In the genomic region with DNA sequence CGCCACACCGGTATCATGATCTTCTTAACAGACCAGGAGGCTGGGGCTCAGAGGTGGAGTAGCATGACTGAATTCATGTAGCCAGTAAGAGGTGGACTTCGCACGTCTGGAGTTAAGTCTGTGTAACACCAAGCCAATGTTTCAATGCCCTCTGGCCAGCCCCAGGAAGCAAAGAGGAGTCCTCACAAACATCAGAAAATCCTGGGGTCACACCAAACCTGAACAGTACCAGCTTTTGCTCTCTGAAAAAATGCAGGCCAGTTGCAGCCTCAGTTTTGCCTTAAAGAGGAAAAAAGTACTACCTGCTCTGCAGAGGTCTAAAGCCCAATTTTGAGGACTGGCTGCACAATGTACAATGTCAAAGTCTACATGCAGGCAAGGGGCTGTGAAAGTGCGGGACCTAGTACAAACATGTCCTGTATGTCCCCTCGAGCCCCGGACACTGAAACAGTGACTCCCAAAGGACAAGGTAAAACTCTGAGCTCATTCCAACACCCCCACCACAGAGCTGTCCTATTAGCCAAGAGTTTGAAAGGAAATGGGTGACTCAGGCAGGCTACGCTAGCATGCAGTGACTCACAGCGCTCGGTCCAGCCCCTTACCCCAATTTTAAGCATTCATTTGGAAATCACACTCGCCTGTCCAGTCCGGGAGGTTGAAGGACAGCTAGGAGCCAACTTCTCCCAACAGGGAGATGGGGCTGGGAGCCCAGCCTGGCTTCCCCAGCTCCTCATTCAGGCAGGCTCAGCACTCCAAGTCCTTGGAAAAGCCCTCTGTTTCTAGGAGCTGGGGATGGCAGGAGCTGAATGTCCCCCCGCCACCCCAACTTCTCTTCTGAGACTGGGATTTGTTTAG, we compare ENCODE assay signal across 1 cellular context.
TF ChIP-seq lines count a peak whose summit lies in the region.

No MANE protein-coding gene starts in this region.

TF ChIP-seq in HepG2, 621 proteins besides CTCF, POLR2A, EP300 and RAD21 (continued from another document and continues in another):
- TF ChIP-seq ZNF18 (CRISPR knock-in tag; IDR thresholded peaks at IDR 0.05; ENCODE audit: insufficient replicate concordance) (peak; percentile 89), ZBTB8A (CRISPR knock-in tag; IDR thresholded peaks at IDR 0.05; ENCODE audit: borderline replicate concordance, low read depth) (no peak), MED1 (CRISPR knock-in tag; IDR thresholded peaks at IDR 0.05) (peak; percentile 89), ZNF296 (CRISPR knock-in tag; conservative IDR thresholded peaks at IDR 0.05) (peak; percentile 42; the same call in 1 of the 2 replicates), SAFB2 (CRISPR knock-in tag; IDR thresholded peaks at IDR 0.05; ENCODE audit: borderline replicate concordance, low read depth) (no peak), SRY (CRISPR knock-in tag; IDR thresholded peaks at IDR 0.05) (peak; percentile 60; the same call in 1 of the 2 replicates), ZMYM3 (CRISPR knock-in tag; IDR thresholded peaks at IDR 0.05) (peak; percentile 48), ZNF546 (CRISPR knock-in tag; conservative IDR thresholded peaks at IDR 0.05) (no peak), ZNF362 (CRISPR knock-in tag; IDR thresholded peaks at IDR 0.05; ENCODE audit: borderline replicate concordance) (no peak), FOXJ3 (CRISPR knock-in tag; IDR thresholded peaks at IDR 0.05; ENCODE audit: borderline replicate concordance) (peak; percentile 75), ZBTB7A (CRISPR knock-in tag; IDR thresholded peaks at IDR 0.05) (peak; percentile 78; the same call in 1 of the 2 replicates), ZNF605 (CRISPR knock-in tag; IDR thresholded peaks at IDR 0.05) (no peak), FOXC1 (CRISPR knock-in tag; IDR thresholded peaks at IDR 0.05; ENCODE audit: borderline replicate concordance) (0 out of 2 replicates have a peak, but pooled peaks have one; percentile 6), PLRG1 (conservative IDR thresholded peaks at IDR 0.05) (no peak), ZNF747 (CRISPR knock-in tag; IDR thresholded peaks at IDR 0.05; ENCODE audit: borderline replicate concordance) (peak; percentile 67; the same call in 1 of the 2 replicates), ZNF746 (CRISPR knock-in tag; IDR thresholded peaks at IDR 0.05) (peak; percentile 70), KAT2B (IDR thresholded peaks at IDR 0.05; ENCODE audit: borderline replicate concordance, low read depth, low read length) (no peak), NCOA5 (CRISPR knock-in tag; IDR thresholded peaks at IDR 0.05) (no peak), MTERF4 (CRISPR knock-in tag; IDR thresholded peaks at IDR 0.05) (peak; percentile 5; the same call in 1 of the 2 replicates), ZNF501 (CRISPR knock-in tag; IDR thresholded peaks at IDR 0.05) (peak; percentile 88), ZNF17 (CRISPR knock-in tag; IDR thresholded peaks at IDR 0.05) (no peak), SRSF9 (IDR thresholded peaks at IDR 0.05; ENCODE audit: borderline replicate concordance, insufficient read depth, low read depth, low read length, poor library complexity, severe bottlenecking) (no peak), ZNF253 (CRISPR knock-in tag; IDR thresholded peaks at IDR 0.05; ENCODE audit: borderline replicate concordance) (no peak), NCOA1 (CRISPR knock-in tag; IDR thresholded peaks at IDR 0.05) (no peak), ZNF33B (CRISPR knock-in tag; IDR thresholded peaks at IDR 0.05) (no peak), ZNF788 (CRISPR knock-in tag; IDR thresholded peaks at IDR 0.05; ENCODE audit: borderline replicate concordance) (peak; percentile 58; the same call in 1 of the 2 replicates), ZNF282 (IDR thresholded peaks at IDR 0.05; ENCODE audit: partially characterized antibody) (no peak), ZNF790 (CRISPR knock-in tag; IDR thresholded peaks at IDR 0.05; ENCODE audit: borderline replicate concordance) (no peak), XBP1 (CRISPR knock-in tag; IDR thresholded peaks at IDR 0.05) (no peak)
- TF ChIP-seq, protein P1, sequence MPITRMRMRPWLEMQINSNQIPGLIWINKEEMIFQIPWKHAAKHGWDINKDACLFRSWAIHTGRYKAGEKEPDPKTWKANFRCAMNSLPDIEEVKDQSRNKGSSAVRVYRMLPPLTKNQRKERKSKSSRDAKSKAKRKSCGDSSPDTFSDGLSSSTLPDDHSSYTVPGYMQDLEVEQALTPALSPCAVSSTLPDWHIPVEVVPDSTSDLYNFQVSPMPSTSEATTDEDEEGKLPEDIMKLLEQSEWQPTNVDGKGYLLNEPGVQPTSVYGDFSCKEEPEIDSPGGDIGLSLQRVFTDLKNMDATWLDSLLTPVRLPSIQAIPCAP (CRISPR knock-in tag; IDR thresholded peaks at IDR 0.05; ENCODE audit: low read depth), result peak; percentile 54; the same call in 1 of the 2 replicates
- TF ChIP-seq, protein P2, sequence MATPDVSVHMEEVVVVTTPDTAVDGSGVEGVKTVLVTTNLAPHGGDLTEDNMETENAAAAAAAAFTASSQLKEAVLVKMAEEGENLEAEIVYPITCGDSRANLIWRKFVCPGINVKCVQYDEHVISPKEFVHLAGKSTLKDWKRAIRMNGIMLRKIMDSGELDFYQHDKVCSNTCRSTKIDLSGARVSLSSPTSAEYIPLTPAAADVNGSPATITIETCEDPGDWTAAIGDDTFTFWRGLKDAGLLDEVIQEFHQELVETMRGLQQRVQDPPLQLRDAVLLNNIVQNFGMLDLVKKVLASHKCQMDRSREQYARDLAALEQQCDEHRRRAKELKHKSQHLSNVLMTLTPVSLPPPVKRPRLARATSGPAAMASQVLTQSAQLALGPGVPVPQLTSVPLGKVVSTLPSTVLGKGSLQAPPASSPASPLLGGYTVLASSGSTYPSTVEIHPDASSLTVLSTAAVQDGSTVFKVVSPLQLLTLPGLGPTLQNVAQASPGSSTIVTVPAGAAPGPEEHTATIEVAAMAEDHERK (CRISPR knock-in tag; IDR thresholded peaks at IDR 0.05; ENCODE audit: low read depth), result no peak
- TF ChIP-seq, protein P3, sequence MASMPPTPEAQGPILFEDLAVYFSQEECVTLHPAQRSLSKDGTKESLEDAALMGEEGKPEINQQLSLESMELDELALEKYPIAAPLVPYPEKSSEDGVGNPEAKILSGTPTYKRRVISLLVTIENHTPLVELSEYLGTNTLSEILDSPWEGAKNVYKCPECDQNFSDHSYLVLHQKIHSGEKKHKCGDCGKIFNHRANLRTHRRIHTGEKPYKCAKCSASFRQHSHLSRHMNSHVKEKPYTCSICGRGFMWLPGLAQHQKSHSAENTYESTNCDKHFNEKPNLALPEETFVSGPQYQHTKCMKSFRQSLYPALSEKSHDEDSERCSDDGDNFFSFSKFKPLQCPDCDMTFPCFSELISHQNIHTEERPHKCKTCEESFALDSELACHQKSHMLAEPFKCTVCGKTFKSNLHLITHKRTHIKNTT (CRISPR knock-in tag; IDR thresholded peaks at IDR 0.05), result no peak
- TF ChIP-seq, protein P4, sequence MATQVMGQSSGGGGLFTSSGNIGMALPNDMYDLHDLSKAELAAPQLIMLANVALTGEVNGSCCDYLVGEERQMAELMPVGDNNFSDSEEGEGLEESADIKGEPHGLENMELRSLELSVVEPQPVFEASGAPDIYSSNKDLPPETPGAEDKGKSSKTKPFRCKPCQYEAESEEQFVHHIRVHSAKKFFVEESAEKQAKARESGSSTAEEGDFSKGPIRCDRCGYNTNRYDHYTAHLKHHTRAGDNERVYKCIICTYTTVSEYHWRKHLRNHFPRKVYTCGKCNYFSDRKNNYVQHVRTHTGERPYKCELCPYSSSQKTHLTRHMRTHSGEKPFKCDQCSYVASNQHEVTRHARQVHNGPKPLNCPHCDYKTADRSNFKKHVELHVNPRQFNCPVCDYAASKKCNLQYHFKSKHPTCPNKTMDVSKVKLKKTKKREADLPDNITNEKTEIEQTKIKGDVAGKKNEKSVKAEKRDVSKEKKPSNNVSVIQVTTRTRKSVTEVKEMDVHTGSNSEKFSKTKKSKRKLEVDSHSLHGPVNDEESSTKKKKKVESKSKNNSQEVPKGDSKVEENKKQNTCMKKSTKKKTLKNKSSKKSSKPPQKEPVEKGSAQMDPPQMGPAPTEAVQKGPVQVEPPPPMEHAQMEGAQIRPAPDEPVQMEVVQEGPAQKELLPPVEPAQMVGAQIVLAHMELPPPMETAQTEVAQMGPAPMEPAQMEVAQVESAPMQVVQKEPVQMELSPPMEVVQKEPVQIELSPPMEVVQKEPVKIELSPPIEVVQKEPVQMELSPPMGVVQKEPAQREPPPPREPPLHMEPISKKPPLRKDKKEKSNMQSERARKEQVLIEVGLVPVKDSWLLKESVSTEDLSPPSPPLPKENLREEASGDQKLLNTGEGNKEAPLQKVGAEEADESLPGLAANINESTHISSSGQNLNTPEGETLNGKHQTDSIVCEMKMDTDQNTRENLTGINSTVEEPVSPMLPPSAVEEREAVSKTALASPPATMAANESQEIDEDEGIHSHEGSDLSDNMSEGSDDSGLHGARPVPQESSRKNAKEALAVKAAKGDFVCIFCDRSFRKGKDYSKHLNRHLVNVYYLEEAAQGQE (IDR thresholded peaks at IDR 0.05; ENCODE audit: borderline replicate concordance in 1 of 2, low read depth in 1 of 2, low read length in 2 of 2), result no peak
- TF ChIP-seq, protein P5, sequence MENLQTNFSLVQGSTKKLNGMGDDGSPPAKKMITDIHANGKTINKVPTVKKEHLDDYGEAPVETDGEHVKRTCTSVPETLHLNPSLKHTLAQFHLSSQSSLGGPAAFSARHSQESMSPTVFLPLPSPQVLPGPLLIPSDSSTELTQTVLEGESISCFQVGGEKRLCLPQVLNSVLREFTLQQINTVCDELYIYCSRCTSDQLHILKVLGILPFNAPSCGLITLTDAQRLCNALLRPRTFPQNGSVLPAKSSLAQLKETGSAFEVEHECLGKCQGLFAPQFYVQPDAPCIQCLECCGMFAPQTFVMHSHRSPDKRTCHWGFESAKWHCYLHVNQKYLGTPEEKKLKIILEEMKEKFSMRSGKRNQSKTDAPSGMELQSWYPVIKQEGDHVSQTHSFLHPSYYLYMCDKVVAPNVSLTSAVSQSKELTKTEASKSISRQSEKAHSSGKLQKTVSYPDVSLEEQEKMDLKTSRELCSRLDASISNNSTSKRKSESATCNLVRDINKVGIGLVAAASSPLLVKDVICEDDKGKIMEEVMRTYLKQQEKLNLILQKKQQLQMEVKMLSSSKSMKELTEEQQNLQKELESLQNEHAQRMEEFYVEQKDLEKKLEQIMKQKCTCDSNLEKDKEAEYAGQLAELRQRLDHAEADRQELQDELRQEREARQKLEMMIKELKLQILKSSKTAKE (CRISPR knock-in tag; IDR thresholded peaks at IDR 0.05; ENCODE audit: borderline replicate concordance), result peak; percentile 88
